Comparison of ENCODE assay signal across 8 cellular contexts in genomic region chr11:8810331-8811301, GRCh38.
A peak's percentile ranks its signal among the peaks of the same experiment; 100 is the strongest.
DNase-seq lines count a peak whose midpoint lies in the region; ATAC-seq and TF ChIP-seq lines count a peak whose summit lies in the region.

No MANE protein-coding gene starts in this region.

- H3K27ac Mint-ChIP-seq in Caco-2 (ENCODE audit: unreplicated experiment): peak overlapping the region; percentile 1
- no peak overlapping the region for H3K27ac Mint-ChIP-seq in T-helper 2 cell treated with Interferon-gamma antibody and Interleukin-4, amounts not matched to agents 5 μg/mL and 100 μg/mL, for 36 hours
- H3K27ac Mint-ChIP-seq in memory B cell: no peak overlapping the region

- H3K9me3 Mint-ChIP-seq in Caco-2 (ENCODE audit: unreplicated experiment) (no peaks in the 10 kb centered on the region), memory B cell (no peaks in the 10 kb centered on the region)
- no peaks in the 10 kb centered on the region for H3K9me3 Mint-ChIP-seq in T-helper 2 cell treated with Interferon-gamma antibody and Interleukin-4, amounts not matched to agents 5 μg/mL and 100 μg/mL, for 36 hours

- TF ChIP-seq CTCF in Caco-2 (IDR thresholded peaks at IDR 0.05; ENCODE audit: insufficient read depth in 1 of 2, low read depth in 1 of 2, low read length in 1 of 2, severe bottlenecking in 1 of 2, unreplicated experiment in 1 of 2) (no peak), epithelial cell of proximal tubule (conservative IDR thresholded peaks at IDR 0.05; ENCODE audit: low read depth, low read length) (no peak)

- H3K27me3 Mint-ChIP-seq in Caco-2 (ENCODE audit: insufficient read depth, unreplicated experiment) (no peaks in the 10 kb centered on the region), memory B cell (peaks cover 6% of the 10 kb centered on the region)
- H3K27me3 Mint-ChIP-seq in T-helper 2 cell treated with Interferon-gamma antibody and Interleukin-4, amounts not matched to agents 5 μg/mL and 100 μg/mL, for 36 hours (ENCODE audit: low read depth): peaks cover 20% of the 10 kb centered on the region

- peaks cover 7% of the 10 kb centered on the region for H3K4me1 Mint-ChIP-seq in Caco-2 (ENCODE audit: low read depth, unreplicated experiment)
- H3K4me1 Mint-ChIP-seq in T-helper 2 cell treated with Interferon-gamma antibody and Interleukin-4, amounts not matched to agents 5 μg/mL and 100 μg/mL, for 36 hours (ENCODE audit: low read depth): peaks cover 4% of the 10 kb centered on the region
- peaks cover 5% of the 10 kb centered on the region for H3K4me1 Mint-ChIP-seq in memory B cell

- DNase-seq in Caco-2: no peak
- no peak for DNase-seq in T-helper 2 cell treated with Interferon-gamma antibody and Interleukin-4, amounts not matched to agents 5 μg/mL and 100 μg/mL, for 36 hours (ENCODE audit: low spot score)
- no peak for DNase-seq in epithelial cell of proximal tubule (ENCODE audit: low read depth)
- DNase-seq in memory B cell (ENCODE audit: low spot score in 2 of 2): no peak
- peak; percentile 83 for DNase-seq in superior temporal gyrus (ENCODE audit: extremely low spot score)
- no peak for DNase-seq in effector memory CD4-positive, alpha-beta T cell

- intact Hi-C loops in Caco-2 (cut with micrococcal nuclease; ENCODE audit: unreplicated experiment): loop anchor here (10.0 kb wide), 1 partner anchor 196 kb away; no protein-coding TSS in a partner anchor

- H3K9me3 ChIP-seq in Caco-2 (no peaks in the 10 kb centered on the region), HUES64 (ENCODE audit: insufficient read depth, low read depth, low read length) (no peaks in the 10 kb centered on the region)
- no peaks in the 10 kb centered on the region for H3K9me3 ChIP-seq in effector memory CD4-positive, alpha-beta T cell (ENCODE audit: control insufficient read depth, low read length)

- no TSS peak for BruUV-seq in Caco-2 (replicated peaks; lab: Mats Ljungman, UMichigan)

- H3K4me3 ChIP-seq in Caco-2 (ENCODE audit: low read depth, low read length) (no peak overlapping the region), HUES64 (ENCODE audit: low read length) (peak overlapping the region; percentile 63), epithelial cell of proximal tubule (ENCODE audit: low read depth, low read length) (peak overlapping the region; percentile 87)
- H3K4me3 ChIP-seq in effector memory CD4-positive, alpha-beta T cell (ENCODE audit: insufficient read depth, low read depth, low read length, poor library complexity, severe bottlenecking): no peak overlapping the region

- H3K36me3 Mint-ChIP-seq in Caco-2 (ENCODE audit: insufficient read depth, unreplicated experiment): no peaks in the 10 kb centered on the region
- no peaks in the 10 kb centered on the region for H3K36me3 Mint-ChIP-seq in T-helper 2 cell treated with Interferon-gamma antibody and Interleukin-4, amounts not matched to agents 5 μg/mL and 100 μg/mL, for 36 hours (ENCODE audit: low read depth)
- no peaks in the 10 kb centered on the region for H3K36me3 Mint-ChIP-seq in memory B cell

- no peak overlapping the region for H3K4me3 Mint-ChIP-seq in Caco-2 (ENCODE audit: unreplicated experiment)
- H3K4me3 Mint-ChIP-seq in T-helper 2 cell treated with Interferon-gamma antibody and Interleukin-4, amounts not matched to agents 5 μg/mL and 100 μg/mL, for 36 hours: peak overlapping the region; percentile 59
- H3K4me3 Mint-ChIP-seq in memory B cell: peak overlapping the region; percentile 59

- 18% methylated on average over 33 of the region's 33 CpGs for WGBS in HUES64

- ATAC-seq in memory B cell (ENCODE audit: low read depth) (no peak), HG02763 (IDR thresholded peaks at IDR 0.05; ENCODE audit: unreplicated experiment) (no peak)

- H3K36me3 ChIP-seq in Caco-2 (ENCODE audit: control insufficient read depth, insufficient read depth, low read length) (no peaks in the 10 kb centered on the region), HUES64 (ENCODE audit: insufficient read depth, low read length) (no peaks in the 10 kb centered on the region)
- H3K36me3 ChIP-seq in effector memory CD4-positive, alpha-beta T cell (ENCODE audit: control insufficient read depth, insufficient read depth, low read length): no peaks in the 10 kb centered on the region

- CTCF ChIA-PET in Caco-2 (lab: Charles Lee): interaction anchor here (0.8 kb wide), 1 partner anchor 122 kb away, joined by 3 read pairs; no protein-coding TSS in a partner anchor

- peaks cover 13% of the 10 kb centered on the region for H3K4me1 ChIP-seq in Caco-2
- peaks cover 49% of the 10 kb centered on the region for H3K4me1 ChIP-seq in HUES64 (ENCODE audit: insufficient read depth, low read length)
- H3K4me1 ChIP-seq in effector memory CD4-positive, alpha-beta T cell (ENCODE audit: control insufficient read depth, insufficient read depth, low read length, poor library complexity, severe bottlenecking): no peaks in the 10 kb centered on the region

- peak overlapping the region; percentile 70 for H3K27ac ChIP-seq in HUES64 (ENCODE audit: low read depth, low read length)
- H3K27ac ChIP-seq in effector memory CD4-positive, alpha-beta T cell (ENCODE audit: insufficient read depth, low read length, poor library complexity, severe bottlenecking): no peak overlapping the region

- peak overlapping the region; percentile 76 for H3K9ac ChIP-seq in HUES64 (ENCODE audit: low read depth, low read length)

- POLR2A ChIA-PET in Caco-2 (lab: Charles Lee): no interaction called here

- H3K27me3 ChIP-seq in Caco-2 (replicated peaks; ENCODE audit: control insufficient read depth, insufficient read depth, low read length): no peaks in the 10 kb centered on the region
- no peaks in the 10 kb centered on the region for H3K27me3 ChIP-seq in HUES64 (ENCODE audit: insufficient read depth, low read length)
- H3K27me3 ChIP-seq in effector memory CD4-positive, alpha-beta T cell (replicated peaks; ENCODE audit: control insufficient read depth, insufficient read depth, low read length, poor library complexity, severe bottlenecking): no peaks in the 10 kb centered on the region

Comparison
In these comparisons a context has a peak if more than half of its experiments do, and no peak if none do; other contexts are left out.
1. H3K4me3 ChIP-seq: peak in HUES64 (single experiment) and epithelial cell of proximal tubule (single experiment); none in Caco-2 (single experiment) and effector memory CD4-positive, alpha-beta T cell (single experiment).